27 cellular contexts compared by ENCODE assay signal in genomic region chr9:123346826-123347225, GRCh38. TPM values are rescaled to one million over a fixed set of nuclear protein-coding genes. Genes with fewer than 3 reads are reported as not detected.
"Had no signal": no experiment of that assay in that cellular context is flagged by ENCODE, and none has a peak within 500 bp of the region (broad histone marks: within the 10 kb centered on the region; RNA-seq: fewer than 3 reads in every experiment).

No MANE protein-coding gene starts in this region.

- H3K4me3 ChIP-seq: colonic mucosa, gastrocnemius medialis, lower lobe of right lung, psoas muscle, skin epidermis, suprapubic skin, transverse colon, vagina had no signal

- H3K36me3 Mint-ChIP-seq: naive thymus-derived CD8-positive, alpha-beta T cell had no signal

- ATAC-seq: gastrocnemius medialis; left ventricle myocardium superior; lower lobe of right lung; naive thymus-derived CD8-positive, alpha-beta T cell; right cardiac atrium; stimulated activated naive CD8-positive, alpha-beta T cell treated with anti-CD3 and anti-CD28 coated beads, Interleukin-15, amount 100 ng/mL, for 72 hours had no signal

- H3K36me3 ChIP-seq: colonic mucosa, gastrocnemius medialis, lower lobe of right lung, suprapubic skin, transverse colon, vagina had no signal

- H3K27ac ChIP-seq: colonic mucosa, epithelial cell of prostate, gastrocnemius medialis, lower lobe of right lung, psoas muscle, skin epidermis, suprapubic skin, vagina had no signal

- H3K9me3 Mint-ChIP-seq: dendritic cell treated with granulocyte-macrophage colony-stimulating factor and Interleukin-4, amounts not matched to agents 40 ng/mL and 50 ng/mL, for 4 days; endodermal cell; naive thymus-derived CD8-positive, alpha-beta T cell; nephron progenitor cell; stimulated activated naive CD8-positive, alpha-beta T cell treated with anti-CD3 and anti-CD28 coated beads, Interleukin-15, amount 100 ng/mL, for 72 hours had no signal

- FAIRE-seq: keratinocyte had no signal

- H3K27ac Mint-ChIP-seq: dendritic cell treated with granulocyte-macrophage colony-stimulating factor and Interleukin-4, amounts not matched to agents 40 ng/mL and 50 ng/mL, for 4 days; endodermal cell; naive thymus-derived CD8-positive, alpha-beta T cell; nephron progenitor cell; stimulated activated naive CD8-positive, alpha-beta T cell treated with anti-CD3 and anti-CD28 coated beads, Interleukin-15, amount 100 ng/mL, for 72 hours had no signal

- H3K4me1 Mint-ChIP-seq: endodermal cell had no signal

- H3K4me1 ChIP-seq: colonic mucosa had no signal

- H3K4me3 Mint-ChIP-seq: dendritic cell treated with granulocyte-macrophage colony-stimulating factor and Interleukin-4, amounts not matched to agents 40 ng/mL and 50 ng/mL, for 4 days; endodermal cell; naive thymus-derived CD8-positive, alpha-beta T cell; nephron progenitor cell; stimulated activated naive CD8-positive, alpha-beta T cell treated with anti-CD3 and anti-CD28 coated beads, Interleukin-15, amount 100 ng/mL, for 72 hours had no signal

- DNase-seq: colonic mucosa; effector CD8-positive, alpha-beta T cell; endodermal cell; foreskin fibroblast; gastrocnemius medialis; head of caudate nucleus; left ventricle myocardium superior; lower lobe of right lung; naive thymus-derived CD8-positive, alpha-beta T cell; nephron progenitor cell; psoas muscle; right cardiac atrium; stimulated activated CD4-positive, alpha-beta T cell treated with anti-CD3 and anti-CD28 coated beads, Interleukin-1b, Interleukin-23, amount 100 ng/mL, for 48 hours; stimulated activated CD4-positive, alpha-beta T cell treated with anti-CD3 and anti-CD28 coated beads, Interleukin-4, amount 100 ng/mL, for 1 hour; stimulated activated CD8-positive, alpha-beta memory T cell treated with anti-CD3 and anti-CD28 coated beads, Interleukin-4, amount 100 ng/mL, for 48 hours; stimulated activated naive CD4-positive, alpha-beta T cell; stimulated activated naive CD8-positive, alpha-beta T cell treated with anti-CD3 and anti-CD28 coated beads, Interleukin-15, amount 100 ng/mL, for 72 hours; transverse colon had no signal

- H3K27me3 ChIP-seq: colonic mucosa, vagina had no signal

- H3K9me3 ChIP-seq: colonic mucosa, gastrocnemius medialis, lower lobe of right lung, psoas muscle, suprapubic skin, transverse colon, vagina had no signal

RNA-seq across cellular contexts. Expression of gene CRB2, which starts 9.2 kb away (rescaled TPM):
- total RNA-seq: esophagus mucosa, gastrocnemius medialis, lower lobe of right lung, mesenteric fat pad, myocyte, suprapubic skin, vagina had no signal
- polyA plus RNA-seq: keratinocyte had no signal
